Comparison of ENCODE assay signal across 6 cellular contexts in genomic region chr17:34737673-34738072, GRCh38.
DNase-seq lines count a peak whose midpoint lies in the region; TF ChIP-seq lines count a peak whose summit lies in the region.
"Not testable (repeated sequence)": the region's sequence is repeated elsewhere in the genome, so short reads cannot be mapped to it uniquely, and the experiment has no call there.

No MANE protein-coding gene starts in this region.

- not testable (repeated sequence) for H3K4me1 ChIP-seq in tibial artery

- not testable (repeated sequence) for H3K4me3 Mint-ChIP-seq in chondrocyte (ENCODE audit: unreplicated experiment)

- not testable (repeated sequence) for H3K27me3 Mint-ChIP-seq in chondrocyte (ENCODE audit: low read depth)

- not testable (repeated sequence) for H3K36me3 ChIP-seq in tibial artery

- H3K9me3 Mint-ChIP-seq in chondrocyte (ENCODE audit: low read depth) = not testable (repeated sequence)

- not testable (repeated sequence) for H3K4me1 Mint-ChIP-seq in chondrocyte (ENCODE audit: low read depth)

- H3K9me3 ChIP-seq in tibial artery = not testable (repeated sequence)

- not testable (repeated sequence) for H3K36me3 Mint-ChIP-seq in chondrocyte (ENCODE audit: low read depth)

- not testable (repeated sequence) for H3K27ac Mint-ChIP-seq in chondrocyte (ENCODE audit: unreplicated experiment)

- not testable (repeated sequence) for TF ChIP-seq CTCF in chondrocyte (IDR thresholded peaks at IDR 0.05); tibial artery (IDR thresholded peaks at IDR 0.05)

- intact Hi-C loops in cardiac septum (cut with DNase I); posterior vena cava (cut with DNase I); tibial artery (cut with DNase I; ENCODE audit: low total_unique reads): not testable (repeated sequence)

- DNase-seq in NCI-H82 (lab: John Stamatoyannopoulos, UW) (peak; percentile 37), chondrocyte (ENCODE audit: low spot score) (peak; percentile 51), cardiac septum (ENCODE audit: low spot score) (peak; percentile 10), mesenteric fat pad (ENCODE audit: low spot score) (peak; percentile 24), posterior vena cava (ENCODE audit: low spot score) (peak; percentile 2), tibial artery (peak; percentile 2 to 17)

- H3K27me3 ChIP-seq in tibial artery = not testable (repeated sequence)

- not testable (repeated sequence) for H3K4me3 ChIP-seq in tibial artery

- H3K27ac ChIP-seq in tibial artery = not testable (repeated sequence)
